7 cellular contexts compared by ENCODE assay signal in genomic region chr17:50139950-50140885, GRCh38. TPM values are rescaled to one million over a fixed set of nuclear protein-coding genes. Genes with fewer than 3 reads are reported as not detected.
A peak's percentile ranks its signal among the peaks of the same experiment; 100 is the strongest.
DNase-seq lines count a peak whose midpoint lies in the region; ATAC-seq and TF ChIP-seq lines count a peak whose summit lies in the region.

No MANE protein-coding gene starts in this region.

- 44 to 48% methylated on average over 19 of the region's 19 CpGs for WGBS in tibial nerve, 2 donors

- no peak for TF ChIP-seq EP300 in tibial nerve (IDR thresholded peaks at IDR 0.05)

- peaks cover 62% of the 10 kb centered on the region for H3K79me2 ChIP-seq in osteoblast (ENCODE audit: insufficient read depth, low read length)

- H3K4me2 ChIP-seq in osteoblast (ENCODE audit: insufficient read depth, low read length) = no peak overlapping the region

- DNase-seq in GM12865 (ENCODE audit: low read depth) (peak; percentile 81), RWPE2 (ENCODE audit: low spot score) (peak; percentile 76), foreskin fibroblast (peak; percentile 71 to 86), osteoblast (ENCODE audit: insufficient read length, low spot score, missing footprints) (peak; percentile 100), tibial nerve (ENCODE audit: low spot score in 2 of 2) (peak in 1 of 2 donors; percentile 80)
- peak; percentile 68 for DNase-seq in activated T-helper 9 cell treated with anti-CD3 and anti-CD28 coated beads, Interleukin-2, amount 50 U/mL, for 16 hours (ENCODE audit: low read depth)

- TF ChIP-seq CTCF in GM12865 (IDR thresholded peaks at IDR 0.05; ENCODE audit: insufficient read depth, low read depth, low read length, missing control alignments) (peak; percentile 98), RWPE2 (IDR thresholded peaks at IDR 0.05; ENCODE audit: poor library complexity, severe bottlenecking) (peak; percentile 94), foreskin fibroblast (IDR thresholded peaks at IDR 0.05; ENCODE audit: low read depth, low read length) (peak; percentile 45), osteoblast (IDR thresholded peaks at IDR 0.05; ENCODE audit: extremely low read depth, low read depth, low read length) (peak; percentile 92), tibial nerve (IDR thresholded peaks at IDR 0.05) (peak; percentile 86 to 95 (median 92))

- peak; percentile 54 for ATAC-seq in HG03442 (IDR thresholded peaks at IDR 0.05; ENCODE audit: unreplicated experiment)
- ATAC-seq in RWPE2 (ENCODE audit: low read depth) = peak; percentile 75

- H3K27me3 ChIP-seq in RWPE2 (ENCODE audit: insufficient read depth, poor library complexity, severe bottlenecking) (no peaks in the 10 kb centered on the region), osteoblast (ENCODE audit: insufficient read depth, low read length) (no peaks in the 10 kb centered on the region), tibial nerve (no peaks in the 10 kb centered on the region)

- H3K4me1 ChIP-seq in RWPE2 (ENCODE audit: insufficient read depth, poor library complexity, severe bottlenecking) (peaks cover under 1% of the 10 kb centered on the region), osteoblast (ENCODE audit: insufficient read depth, low read length) (no peaks in the 10 kb centered on the region), tibial nerve (peaks cover 0 to 35% (median 18%) of the 10 kb centered on the region in 4 donors)

- H4K20me1 ChIP-seq in osteoblast (ENCODE audit: insufficient read depth, low read length) = peaks cover 80% of the 10 kb centered on the region

- H3K27ac ChIP-seq in RWPE2 (ENCODE audit: poor library complexity, severe bottlenecking) = peak overlapping the region; percentile 3
- H3K27ac ChIP-seq in osteoblast (ENCODE audit: low read depth, low read length) = no peak overlapping the region
- no peak overlapping the region for H3K27ac ChIP-seq in tibial nerve

- TF ChIP-seq POLR2A in tibial nerve (IDR thresholded peaks at IDR 0.05) = no peak

- H3K36me3 ChIP-seq in RWPE2 (ENCODE audit: low read depth) (peaks cover 87% of the 10 kb centered on the region), osteoblast (ENCODE audit: insufficient read depth, low read length) (peaks cover 87% of the 10 kb centered on the region), tibial nerve (peaks cover 0 to 96% (median 45%) of the 10 kb centered on the region in 3 donors)

- no peak overlapping the region for H2AFZ ChIP-seq in osteoblast (ENCODE audit: low read length)

- no peak overlapping the region for H3K4me3 ChIP-seq in GM12865 (ENCODE audit: low read depth, low read length)
- H3K4me3 ChIP-seq in RWPE2 (ENCODE audit: severe bottlenecking) = no peak overlapping the region
- H3K4me3 ChIP-seq in foreskin fibroblast (ENCODE audit: low read depth in 1 of 2, low read length in 2 of 2) = no peak overlapping the region
- no peak overlapping the region for H3K4me3 ChIP-seq in osteoblast (ENCODE audit: insufficient read depth, low read length)
- H3K4me3 ChIP-seq in tibial nerve = no peak overlapping the region

- H3K9me3 ChIP-seq in RWPE2 (ENCODE audit: severe bottlenecking) (no peaks in the 10 kb centered on the region), osteoblast (ENCODE audit: low read depth, low read length) (no peaks in the 10 kb centered on the region), tibial nerve (no peaks in the 10 kb centered on the region)

RNA-seq across cellular contexts. Expression of gene SAMD14, which starts 10.3 kb away (rescaled TPM):
- total RNA-seq in osteoblast = 2.5 and 2.7 TPM in 2 replicates
- 1 to 10 TPM in 2 of 4 donors, under 1 TPM in 2; 0.63 to 1.5 (median 1.1) TPM for total RNA-seq in tibial nerve

RNA-seq across cellular contexts. Expression of gene PPP1R9B, which starts 10.3 kb away (rescaled TPM):
- 44.2 and 48.9 TPM in 2 replicates for total RNA-seq in osteoblast
- total RNA-seq in tibial nerve = 10 to 100 TPM; 28.4 to 54.9 (median 36.9) TPM

RNA-seq across cellular contexts. Expression of gene SGCA, which starts 25.6 kb away (rescaled TPM):
- total RNA-seq in osteoblast (0.29 TPM in 1 of 2 replicates, not detected in the other), tibial nerve (1 to 10 TPM; 1.8 to 7.8 (median 4.9) TPM)

RNA-seq across cellular contexts. Expression of gene PDK2, which starts 45.1 kb away (rescaled TPM):
- total RNA-seq in osteoblast = 43.4 and 54.8 TPM in 2 replicates
- total RNA-seq in tibial nerve = 10 to 100 TPM; 37.9 to 77.7 (median 49.8) TPM

Comparison
In these comparisons a context has a peak if more than half of its experiments do, and no peak if none do; other contexts are left out.
1. CTCF ChIP-seq: peak in every context shown above with its lines; median percentile 98 in GM12865; 94 in RWPE2; 92 in osteoblast; 92 in tibial nerve; 45 in foreskin fibroblast.